ENCODE assay signal across 13 cellular contexts in genomic region chr3:189937302-189938255, GRCh38.
DNase-seq lines count a peak whose midpoint lies in the region; ATAC-seq lines count a peak whose summit lies in the region.
"Had no signal": no experiment of that assay in that cellular context is flagged by ENCODE, and none has a peak within 500 bp of the region (broad histone marks: within the 10 kb centered on the region; RNA-seq: fewer than 3 reads in every experiment).

No MANE protein-coding gene starts in this region.

- DNase-seq in A172 (ENCODE audit: low spot score) (peak; percentile 100), HT-29 (ENCODE audit: low spot score) (peak; percentile 30), amniotic epithelial cell (ENCODE audit: low read depth) (peak; percentile 71), hepatic stellate cell (ENCODE audit: low spot score) (peak; percentile 13), NCI-H1436 (lab: John Stamatoyannopoulos, UW) (no peak), T-helper 2 cell (no peak), epidermal melanocyte (ENCODE audit: insufficient read length, low spot score) (no peak)
- DNase-seq: 8988T; activated CD4-positive, CD25-positive, alpha-beta regulatory T cell; activated naive CD4-positive, alpha-beta T cell; MM.1S; stimulated activated CD4-positive, alpha-beta T cell treated with anti-CD3 and anti-CD28 coated beads, Interleukin-2, amount 100 ng/mL, for 24 hours had no signal

- ATAC-seq in GM19324 (IDR thresholded peaks at IDR 0.05; ENCODE audit: low FRiP score, unreplicated experiment) = no peak

Comparison
In these comparisons a context has a peak if more than half of its experiments do, and no peak if none do; other contexts are left out.
1. DNase-seq: peak in A172 (single experiment), HT-29 (single experiment), amniotic epithelial cell (single experiment) and hepatic stellate cell (single experiment); none in NCI-H1436 (single experiment), T-helper 2 cell (0 of 5) and epidermal melanocyte (single experiment).